15 cellular contexts compared by ENCODE assay signal in the genomic region with DNA sequence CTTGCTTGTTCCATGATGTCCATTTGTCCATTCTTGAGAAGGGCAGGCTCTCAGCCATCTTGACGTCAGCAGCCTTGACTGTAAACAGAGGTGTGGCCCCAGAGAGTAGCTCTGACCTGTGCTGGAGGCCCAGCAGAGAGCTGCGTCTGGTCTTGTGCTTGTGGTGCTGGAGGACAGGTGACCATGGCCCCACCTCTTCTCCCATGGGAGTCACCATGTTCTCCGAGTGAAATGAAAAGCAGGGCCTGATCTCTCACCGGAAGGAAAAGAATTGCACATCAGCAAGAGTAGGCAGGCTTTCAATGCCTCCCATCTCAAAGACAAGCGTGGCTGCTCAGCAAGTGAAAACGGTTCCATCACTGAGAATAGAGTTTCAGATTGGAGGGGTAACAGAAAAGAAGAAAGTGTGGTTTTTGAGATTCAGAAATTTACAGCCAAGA. TPM values are rescaled to one million over a fixed set of nuclear protein-coding genes. Genes with fewer than 3 reads are reported as not detected.
DNase-seq lines count a peak whose midpoint lies in the region; ATAC-seq and FAIRE-seq lines count a peak whose summit lies in the region.
"Had no signal": no experiment of that assay in that cellular context is flagged by ENCODE, and none has a peak within 500 bp of the region (broad histone marks: within the 10 kb centered on the region; RNA-seq: fewer than 3 reads in every experiment).

No MANE protein-coding gene starts in this region.

- peak; percentile 48 for FAIRE-seq in GM18507 (lab: Jason Lieb, UNC)
- FAIRE-seq: RCC 7860, small intestine had no signal

- ATAC-seq in HG03432 (IDR thresholded peaks at IDR 0.05; ENCODE audit: unreplicated experiment), result peak; percentile 83
- ATAC-seq in HG02642 (IDR thresholded peaks at IDR 0.05; ENCODE audit: poor library complexity, unreplicated experiment), result no peak
- ATAC-seq: foreskin keratinocyte had no signal

- DNase-seq in GM18507 (ENCODE audit: extremely low spot score, insufficient read length, low read depth) (no peak), NCI-H774 (lab: John Stamatoyannopoulos, UW) (peak; percentile 16), mucosa of gallbladder (ENCODE audit: low spot score) (peak; percentile 49), hypothalamus (lab: John Stamatoyannopoulos, UW) (no peak), AML-193 (lab: John Stamatoyannopoulos, UW) (no peak), NCI-H524 (lab: John Stamatoyannopoulos, UW) (no peak)
- DNase-seq: activated B cell treated with CpG ODN at 0.5 μM for 24 hours, activated gamma-delta T cell, amniotic stem cell, foreskin keratinocyte, small intestine, tibial artery had no signal

RNA-seq across cellular contexts. Expression of gene PARM1, which starts 11.5 kb away (rescaled TPM):
- 92.3 TPM for total RNA-seq in mucosa of gallbladder

Comparison
In these comparisons a context has a peak if more than half of its experiments do, and no peak if none do; other contexts are left out.
1. DNase-seq: peak in NCI-H774 (single experiment) and mucosa of gallbladder (single experiment); none in GM18507 (single experiment), hypothalamus (0 of 51), AML-193 (0 of 2) and NCI-H524 (0 of 2).